Comparison of ENCODE assay signal across 11 cellular contexts in genomic region chr3:48432411-48433371, GRCh38. TPM values are rescaled to one million over a fixed set of nuclear protein-coding genes. Genes with fewer than 3 reads are reported as not detected.
A peak's percentile ranks its signal among the peaks of the same experiment; 100 is the strongest.
DNase-seq lines count a peak whose midpoint lies in the region; ATAC-seq, FAIRE-seq and TF ChIP-seq lines count a peak whose summit lies in the region.
"Had no signal": no experiment of that assay in that cellular context is flagged by ENCODE, and none has a peak within 500 bp of the region (broad histone marks: within the 10 kb centered on the region; RNA-seq: fewer than 3 reads in every experiment).

No MANE protein-coding gene starts in this region.

- H3K4ac ChIP-seq in mesenchymal stem cell (ENCODE audit: low read depth in 1 of 2, low read length in 2 of 2): no peak overlapping the region

- H2BK5ac ChIP-seq in mesenchymal stem cell (ENCODE audit: low read depth, low read length, poor library complexity, severe bottlenecking): no peak overlapping the region

- H3K4me2 ChIP-seq in mesenchymal stem cell (ENCODE audit: low read length, poor library complexity, severe bottlenecking): no peak overlapping the region

- H3K18ac ChIP-seq in mesenchymal stem cell (ENCODE audit: low read depth in 1 of 2, low read length in 2 of 2): no peak overlapping the region

- peak; percentile 30 for TF ChIP-seq CTCF in bronchial epithelial cell (IDR thresholded peaks at IDR 0.05; ENCODE audit: insufficient read depth, low read length, severe bottlenecking)

- H2BK12ac ChIP-seq in mesenchymal stem cell (ENCODE audit: low read length in 2 of 2): no peak overlapping the region

- DNase-seq in ACHN: peak; percentile 24
- no peak for DNase-seq in HTR-8/SVneo (ENCODE audit: insufficient read length, low spot score)
- peak; percentile 97 for DNase-seq in bronchial epithelial cell (ENCODE audit: low read depth)
- no peak for DNase-seq in mesenchymal stem cell
- no peak for DNase-seq in NCI-H187 treated with DMSO at 0.1 percent for 48 hours (lab: John Stamatoyannopoulos, UW)
- DNase-seq: activated B cell treated with CpG ODN at 0.5 μM for 24 hours, MV-4-11 had no signal

- peaks cover 36% of the 10 kb centered on the region for H3K4me1 ChIP-seq in mesenchymal stem cell (ENCODE audit: control insufficient read depth, insufficient read depth, low read depth, low read length)

- no peaks in the 10 kb centered on the region for H3K36me3 ChIP-seq in bronchial epithelial cell (ENCODE audit: control insufficient read depth, insufficient read depth, low read length)
- H3K36me3 ChIP-seq in mesenchymal stem cell (ENCODE audit: control insufficient read depth in 1 of 2, insufficient read depth in 2 of 2, low read depth in 1 of 2, low read length in 2 of 2): peaks cover 24 to 29% of the 10 kb centered on the region in 2 experiments
- H3K36me3 ChIP-seq: cardiac muscle cell had no signal

- peak overlapping the region; percentile 36 for H2AK5ac ChIP-seq in mesenchymal stem cell (ENCODE audit: low read length, severe bottlenecking)

- H4K91ac ChIP-seq in mesenchymal stem cell (ENCODE audit: low read length): peak overlapping the region; percentile 23

- no peaks in the 10 kb centered on the region for H3K27me3 ChIP-seq in bronchial epithelial cell (ENCODE audit: control insufficient read depth, insufficient read depth, low read length)
- no peaks in the 10 kb centered on the region for H3K27me3 ChIP-seq in mesenchymal stem cell (ENCODE audit: control insufficient read depth in 1 of 2, insufficient read depth in 1 of 2, low read length in 2 of 2)
- H3K27me3 ChIP-seq: cardiac muscle cell had no signal

- in situ Hi-C loops in ACHN (cut with HindIII; ENCODE audit: low pct_ligation_motif_present, low pct_unique_long_range_greater_than_20kb, low sequenced_read_pairs): no loop called here

- no peak overlapping the region for H3K4me3 ChIP-seq in bronchial epithelial cell (ENCODE audit: low read depth, low read length)
- peak overlapping the region in 1 of 2 experiments; percentile 72 for H3K4me3 ChIP-seq in mesenchymal stem cell (ENCODE audit: insufficient read depth in 1 of 2, low read depth in 1 of 2, low read length in 2 of 2)
- H3K4me3 ChIP-seq: cardiac muscle cell had no signal

- no peak overlapping the region for H3K23ac ChIP-seq in mesenchymal stem cell (ENCODE audit: low read length in 2 of 2)

- FAIRE-seq in HTR-8/SVneo (lab: Jason Lieb, UNC) (peak; percentile 38), bronchial epithelial cell (lab: Jason Lieb, UNC) (peak; percentile 89)

- H3K14ac ChIP-seq in mesenchymal stem cell (ENCODE audit: low read length in 2 of 2): no peak overlapping the region

- H4K8ac ChIP-seq in mesenchymal stem cell (ENCODE audit: low read length): peak overlapping the region; percentile 8

- no peaks in the 10 kb centered on the region for H3K9me3 ChIP-seq in mesenchymal stem cell (ENCODE audit: control insufficient read depth, low read length)

- H3K79me1 ChIP-seq in mesenchymal stem cell (replicated peaks; ENCODE audit: low read length, poor library complexity, severe bottlenecking): peaks cover 14% of the 10 kb centered on the region

- H2BK15ac ChIP-seq in mesenchymal stem cell (ENCODE audit: low read depth, poor library complexity, severe bottlenecking): no peak overlapping the region

- no peak overlapping the region for H2BK120ac ChIP-seq in mesenchymal stem cell (ENCODE audit: low read depth, low read length)

- no peak overlapping the region for H3K27ac ChIP-seq in mesenchymal stem cell (ENCODE audit: low read length, poor library complexity, severe bottlenecking)
- H3K27ac ChIP-seq: cardiac muscle cell had no signal

- WGBS in mesenchymal stem cell: 87% methylated on average over 16 of the region's 16 CpGs

- H2AFZ ChIP-seq in mesenchymal stem cell (ENCODE audit: low read depth, low read length): no peak overlapping the region

- H3K9ac ChIP-seq in mesenchymal stem cell (ENCODE audit: low read length): peak overlapping the region; percentile 72

- no peak for ATAC-seq in GM18873 (IDR thresholded peaks at IDR 0.05; ENCODE audit: low FRiP score, unreplicated experiment)
- ATAC-seq in HG02588 (IDR thresholded peaks at IDR 0.05; ENCODE audit: unreplicated experiment): no peak
- no peak for ATAC-seq in HG03196 (IDR thresholded peaks at IDR 0.05; ENCODE audit: unreplicated experiment)

RNA-seq across cellular contexts. Expression of gene PLXNB1, which starts 2.8 kb away (rescaled TPM):
- total RNA-seq in bronchial epithelial cell: 63.7 and 90.4 TPM in 2 replicates
- polyA plus RNA-seq in mesenchymal stem cell (2013, experiment 1 of 2): 15.6 TPM
- polyA plus RNA-seq in mesenchymal stem cell (2013, experiment 2 of 2): 12.6 TPM

RNA-seq across cellular contexts. Expression of gene CCDC51, which starts 7.2 kb away (rescaled TPM):
- total RNA-seq in bronchial epithelial cell: 48.4 and 55.3 TPM in 2 replicates
- polyA plus RNA-seq in mesenchymal stem cell (2013, experiment 1 of 2): 11.4 TPM
- 11.7 TPM for polyA plus RNA-seq in mesenchymal stem cell (2013, experiment 2 of 2)

RNA-seq across cellular contexts. Expression of gene TMA7, which starts 7.4 kb away (rescaled TPM):
- 190 and 360 TPM in 2 replicates for total RNA-seq in bronchial epithelial cell
- polyA plus RNA-seq in mesenchymal stem cell (2013, experiment 1 of 2): 723 TPM
- 747 TPM for polyA plus RNA-seq in mesenchymal stem cell (2013, experiment 2 of 2)

RNA-seq across cellular contexts. Expression of gene ATRIP, which starts 13.8 kb away (rescaled TPM):
- total RNA-seq in bronchial epithelial cell: 4.1 and 5.5 TPM in 2 replicates
- 4.5 TPM for polyA plus RNA-seq in mesenchymal stem cell (2013, experiment 1 of 2)
- polyA plus RNA-seq in mesenchymal stem cell (2013, experiment 2 of 2): 4.8 TPM

Comparison
In these comparisons a context has a peak if more than half of its experiments do, and no peak if none do; other contexts are left out.
1. DNase-seq: peak in ACHN (single experiment) and bronchial epithelial cell (single experiment); none in HTR-8/SVneo (single experiment), mesenchymal stem cell (single experiment) and NCI-H187 treated with DMSO at 0.1 percent for 48 hours (single experiment).